ENCODE assay signal across 16 cellular contexts in genomic region chr9:116484483-116484776, GRCh38.
DNase-seq lines count a peak whose midpoint lies in the region; ATAC-seq and TF ChIP-seq lines count a peak whose summit lies in the region.
"Had no signal": no experiment of that assay in that cellular context is flagged by ENCODE, and none has a peak within 500 bp of the region (broad histone marks: within the 10 kb centered on the region; RNA-seq: fewer than 3 reads in every experiment).

No MANE protein-coding gene starts in this region.

- H3K4me1 Mint-ChIP-seq in T-helper 17 cell = no peaks in the 10 kb centered on the region
- H3K4me1 Mint-ChIP-seq: CD14-positive monocyte had no signal

- TF ChIP-seq EP300 in suprapubic skin (IDR thresholded peaks at IDR 0.05) = no peak

- H3K9me3 ChIP-seq in T-helper 17 cell (ENCODE audit: control insufficient read depth, low read length, poor library complexity, severe bottlenecking) = no peaks in the 10 kb centered on the region
- no peaks in the 10 kb centered on the region for H3K9me3 ChIP-seq in suprapubic skin
- H3K9me3 ChIP-seq: A549 had no signal

- H3K27ac Mint-ChIP-seq in T-helper 17 cell = peak overlapping the region; percentile 48
- H3K27ac Mint-ChIP-seq: CD14-positive monocyte; CD8-positive, alpha-beta T cell; HFFc6 had no signal

- no peaks in the 10 kb centered on the region for H3K36me3 ChIP-seq in suprapubic skin

- WGBS in suprapubic skin = 79% methylated on average over 5 of the region's 5 CpGs

- no peaks in the 10 kb centered on the region for H3K27me3 Mint-ChIP-seq in T-helper 17 cell

- DNase-seq in T-helper 17 cell (no peak), coronary artery (ENCODE audit: low spot score) (no peak), suprapubic skin (ENCODE audit: low spot score in 2 of 2) (no peak), omental fat pad (ENCODE audit: low spot score) (no peak)
- DNase-seq: CD8-positive, alpha-beta T cell; COR-L47; DMS153; DMS79 treated with DMSO at 0.1 percent for 48 hours; EL; HCEC 1CT; HFFc6 had no signal

- peak overlapping the region; percentile 48 to 59 for H3K27ac ChIP-seq in coronary artery
- peak overlapping the region; percentile 3 for H3K27ac ChIP-seq in suprapubic skin
- H3K27ac ChIP-seq: HL-60 had no signal

- no peak for TF ChIP-seq POLR2A in suprapubic skin (IDR thresholded peaks at IDR 0.05)

- H3K4me1 ChIP-seq in suprapubic skin = no peaks in the 10 kb centered on the region

- TF ChIP-seq CTCF in coronary artery (IDR thresholded peaks at IDR 0.05) (no peak), suprapubic skin (IDR thresholded peaks at IDR 0.05) (no peak), omental fat pad (IDR thresholded peaks at IDR 0.05) (no peak)

- H3K4me3 ChIP-seq in coronary artery = no peak overlapping the region
- no peak overlapping the region for H3K4me3 ChIP-seq in suprapubic skin
- H3K4me3 ChIP-seq: A549 had no signal

- H3K4me3 Mint-ChIP-seq in T-helper 17 cell = no peak overlapping the region
- H3K4me3 Mint-ChIP-seq: CD14-positive monocyte; CD8-positive, alpha-beta T cell; HFFc6 had no signal

- ATAC-seq in T-helper 17 cell (no peak), GM21529 (IDR thresholded peaks at IDR 0.05; ENCODE audit: unreplicated experiment) (no peak), HG03520 (IDR thresholded peaks at IDR 0.05; ENCODE audit: unreplicated experiment) (no peak), omental fat pad (ENCODE audit: low FRiP score) (no peak)
- ATAC-seq: A549; CD8-positive, alpha-beta T cell had no signal

- peaks cover 4% of the 10 kb centered on the region for H3K36me3 Mint-ChIP-seq in T-helper 17 cell (ENCODE audit: low read depth)
- H3K36me3 Mint-ChIP-seq: CD14-positive monocyte had no signal

- H3K27me3 ChIP-seq in suprapubic skin = no peaks in the 10 kb centered on the region
